3 cellular contexts compared by ENCODE assay signal in the genomic region with DNA sequence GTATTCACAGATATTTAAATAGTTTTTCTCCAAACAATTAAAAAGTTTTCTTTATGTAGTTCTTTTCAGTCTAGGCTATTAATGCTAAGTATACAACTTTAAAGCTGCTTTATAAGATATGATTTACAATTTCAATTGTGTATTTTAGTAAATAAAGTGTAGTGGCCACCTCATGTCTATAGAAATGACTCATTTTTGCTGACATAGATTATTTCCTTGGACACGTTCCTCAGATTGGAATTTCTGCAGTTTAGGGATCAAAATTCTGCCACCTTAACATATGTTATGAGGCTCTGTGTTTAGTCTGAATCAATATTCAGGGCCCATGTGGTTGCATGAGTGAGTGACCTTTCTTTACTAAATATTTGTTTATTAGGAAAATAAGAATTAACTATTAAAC.
A peak's percentile ranks its signal among the peaks of the same experiment; 100 is the strongest.
TF ChIP-seq lines count a peak whose summit lies in the region.

No MANE protein-coding gene starts in this region.

TF ChIP-seq in A549, 52 proteins besides CTCF, POLR2A, EP300 and RAD21:
- TF ChIP-seq TP53 (CRISPR knock-in tag; IDR thresholded peaks at IDR 0.05) (no peak), MYC (IDR thresholded peaks at IDR 0.05; ENCODE audit: borderline replicate concordance, low read length) (no peak), KDM1A (IDR thresholded peaks at IDR 0.05; ENCODE audit: low read depth) (no peak), HEYL (CRISPR knock-in tag; IDR thresholded peaks at IDR 0.05) (no peak), TFCP2L1 (CRISPR knock-in tag; IDR thresholded peaks at IDR 0.05) (no peak), MAFK (IDR thresholded peaks at IDR 0.05; ENCODE audit: partially characterized antibody) (peak; percentile 78), KDM5A (IDR thresholded peaks at IDR 0.05) (no peak)
- TF ChIP-seq, protein P1, sequence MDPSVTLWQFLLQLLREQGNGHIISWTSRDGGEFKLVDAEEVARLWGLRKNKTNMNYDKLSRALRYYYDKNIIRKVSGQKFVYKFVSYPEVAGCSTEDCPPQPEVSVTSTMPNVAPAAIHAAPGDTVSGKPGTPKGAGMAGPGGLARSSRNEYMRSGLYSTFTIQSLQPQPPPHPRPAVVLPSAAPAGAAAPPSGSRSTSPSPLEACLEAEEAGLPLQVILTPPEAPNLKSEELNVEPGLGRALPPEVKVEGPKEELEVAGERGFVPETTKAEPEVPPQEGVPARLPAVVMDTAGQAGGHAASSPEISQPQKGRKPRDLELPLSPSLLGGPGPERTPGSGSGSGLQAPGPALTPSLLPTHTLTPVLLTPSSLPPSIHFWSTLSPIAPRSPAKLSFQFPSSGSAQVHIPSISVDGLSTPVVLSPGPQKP (IDR thresholded peaks at IDR 0.05; ENCODE audit: low read depth, low read length), result no peak

TF ChIP-seq in IMR-90, 13 proteins besides CTCF, POLR2A, EP300 and RAD21:
- TF ChIP-seq CEBPB (IDR thresholded peaks at IDR 0.05; ENCODE audit: low read depth, low read length), result no peak
- TF ChIP-seq MAFK (IDR thresholded peaks at IDR 0.05; ENCODE audit: low read depth, low read length), result peak; percentile 86
- no peak for TF ChIP-seq FOS (IDR thresholded peaks at IDR 0.05; ENCODE audit: low read depth, low read length)
TF ChIP-seq in IMR-90: peak in this region for 1.

TF ChIP-seq in H1, 55 proteins besides CTCF, POLR2A, EP300 and RAD21:
- TF ChIP-seq MAFK (IDR thresholded peaks at IDR 0.05; ENCODE audit: low read depth, low read length) (peak; percentile 20; the same call in 1 of the 2 replicates), BACH1 (IDR thresholded peaks at IDR 0.05; ENCODE audit: low read length) (no peak)
